In the genomic region with DNA sequence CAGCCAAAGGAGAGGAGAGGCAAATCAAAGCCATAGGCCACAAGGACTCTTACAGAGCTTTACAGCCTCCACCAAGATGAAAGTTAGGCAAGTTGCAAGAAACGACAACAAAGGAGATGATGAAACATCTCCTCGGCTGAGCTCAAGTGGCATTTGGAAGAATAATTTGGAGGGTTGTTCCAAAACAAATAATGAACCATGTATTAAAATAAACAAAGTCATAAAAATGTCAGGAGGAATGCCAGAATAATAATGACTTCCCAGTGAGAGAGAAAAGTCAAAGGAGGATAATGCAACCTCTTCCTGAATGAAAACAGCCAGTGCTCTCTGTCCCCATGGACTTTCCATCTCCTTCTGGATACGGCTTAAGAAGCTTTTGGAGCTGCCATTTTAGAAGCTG, we compare ENCODE assay signal across 12 cellular contexts.
DNase-seq lines count a peak whose midpoint lies in the region; ATAC-seq, FAIRE-seq and TF ChIP-seq lines count a peak whose summit lies in the region.
"Had no signal": no experiment of that assay in that cellular context is flagged by ENCODE, and none has a peak within 500 bp of the region (broad histone marks: within the 10 kb centered on the region; RNA-seq: fewer than 3 reads in every experiment).

No MANE protein-coding gene starts in this region.

- H3K36me3 ChIP-seq in pancreas (no peaks in the 10 kb centered on the region), vagina (no peaks in the 10 kb centered on the region)
- H3K36me3 ChIP-seq: left ventricle myocardium inferior had no signal

- 19 to 20% methylated on average over 3 of the region's 3 CpGs for WGBS in pancreas, 2 donors

- TF ChIP-seq POLR2A in vagina (IDR thresholded peaks at IDR 0.05): no peak

- H3K9me3 ChIP-seq in pancreas (no peaks in the 10 kb centered on the region), vagina (no peaks in the 10 kb centered on the region)
- H3K9me3 ChIP-seq: left ventricle myocardium inferior had no signal

- no peaks in the 10 kb centered on the region for H3K4me1 ChIP-seq in pancreas
- no peaks in the 10 kb centered on the region for H3K4me1 ChIP-seq in vagina
- H3K4me1 ChIP-seq: left ventricle myocardium inferior had no signal

- TF ChIP-seq CTCF in pancreas (IDR thresholded peaks at IDR 0.05) (no peak), vagina (IDR thresholded peaks at IDR 0.05) (no peak)

- intact Hi-C loops in pancreas (cut with DNase I): no loop called here
- intact Hi-C loops in vagina (cut with DNase I): no loop called here

- DNase-seq in DMS153 treated with DMSO at 0.1 percent for 48 hours (lab: John Stamatoyannopoulos, UW; ENCODE audit: unreplicated experiment) (peak; percentile 50), NCI-H146 treated with DMSO at 0.1 percent for 48 hours (lab: John Stamatoyannopoulos, UW; ENCODE audit: unreplicated experiment) (peak; percentile 21), pancreas (no peak), vagina (ENCODE audit: extremely low spot score in 2 of 2) (no peak)
- DNase-seq: effector memory CD4-positive, alpha-beta T cell; GF-D8; left ventricle myocardium inferior; stimulated activated naive CD8-positive, alpha-beta T cell treated with anti-CD3 and anti-CD28 coated beads, Interleukin-15, Interleukin-2, amounts not matched to agents 100 U/mL and 50 U/mL, for 24 hours had no signal

- ATAC-seq in pancreas (peak in 3 of 4 donors; percentile 43 to 65 (median 50)), HG03432 (IDR thresholded peaks at IDR 0.05; ENCODE audit: unreplicated experiment) (no peak), GM18511 (IDR thresholded peaks at IDR 0.05; ENCODE audit: unreplicated experiment) (no peak), esophagus mucosa (no peak)
- ATAC-seq: stimulated activated naive CD8-positive, alpha-beta T cell treated with anti-CD3 and anti-CD28 coated beads, Interleukin-15, Interleukin-2, amounts not matched to agents 100 U/mL and 50 U/mL, for 24 hours had no signal

- no peaks in the 10 kb centered on the region for H3K27me3 ChIP-seq in pancreas
- H3K27me3 ChIP-seq in vagina: no peaks in the 10 kb centered on the region

- FAIRE-seq in endometrium (lab: Jason Lieb, UNC) (peak; percentile 91), pancreas (lab: Jason Lieb, UNC) (no peak)

- peak overlapping the region in 3 of 4 donors; percentile 12 to 53 (median 49) for H3K27ac ChIP-seq in pancreas
- H3K27ac ChIP-seq in vagina: no peak overlapping the region
- H3K27ac ChIP-seq: left ventricle myocardium inferior had no signal

- H3K4me3 ChIP-seq in pancreas (no peak overlapping the region), vagina (no peak overlapping the region)
- H3K4me3 ChIP-seq: left ventricle myocardium inferior had no signal

Comparison
In these comparisons a context has a peak if more than half of its experiments do, and no peak if none do; other contexts are left out.
1. DNase-seq: peak in DMS153 treated with DMSO at 0.1 percent for 48 hours (single experiment) and NCI-H146 treated with DMSO at 0.1 percent for 48 hours (single experiment); none in pancreas (0 of 6) and vagina (0 of 2).
2. ATAC-seq: peak in pancreas (3 of 4); none in HG03432 (single experiment), GM18511 (single experiment) and esophagus mucosa (single experiment).